ENCODE assay signal across 28 cellular contexts in the genomic region with DNA sequence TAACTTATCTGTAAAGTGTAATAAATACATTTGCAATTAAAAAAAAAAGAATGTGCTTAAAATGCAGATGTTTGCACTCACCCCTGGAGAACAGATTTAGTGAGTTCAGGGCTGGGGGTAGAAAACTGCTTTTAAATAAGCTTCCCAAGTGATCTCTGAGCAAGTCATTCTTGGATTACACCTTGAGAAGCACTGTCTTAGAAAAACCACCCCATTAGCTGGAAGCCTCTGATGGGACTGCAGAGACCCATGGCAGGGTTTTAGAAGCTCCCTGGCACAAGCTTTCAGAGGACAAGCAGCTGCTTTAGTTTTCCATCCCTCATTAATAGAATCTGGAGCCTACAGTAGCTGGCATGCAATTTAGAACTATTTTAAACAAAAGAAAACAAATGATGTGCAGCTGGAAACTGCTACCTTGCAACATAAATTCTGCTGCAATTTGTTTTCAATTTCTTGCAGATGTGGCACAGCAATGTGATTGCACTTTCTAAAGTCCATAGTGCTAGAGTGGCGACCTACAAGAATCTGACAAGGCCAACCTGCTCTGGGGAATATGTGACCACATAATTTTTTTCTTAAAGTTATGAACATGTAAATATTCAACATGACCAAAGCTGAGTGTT.
"Had no signal": no experiment of that assay in that cellular context is flagged by ENCODE, and none has a peak within 500 bp of the region (broad histone marks: within the 10 kb centered on the region; RNA-seq: fewer than 3 reads in every experiment).

No MANE protein-coding gene starts in this region.

- H3K4me1 Mint-ChIP-seq: activated CD4-positive, alpha-beta T cell treated with anti-CD3 and anti-CD28 coated beads, Interleukin-2, amount 10 ng/mL, durations not matched to agents 7 days and 5 days; activated CD8-positive, alpha-beta memory T cell treated with anti-CD3 and anti-CD28 coated beads, Interleukin-2, amount 10 ng/mL, durations not matched to agents 7 days and 5 days; mesothelial cell of epicardium; natural killer cell; stimulated activated naive CD8-positive, alpha-beta T cell treated with anti-CD3 and anti-CD28 coated beads, Interleukin-15, amount 100 ng/mL, for 72 hours had no signal

- H3K27me3 Mint-ChIP-seq: activated CD4-positive, alpha-beta T cell treated with anti-CD3 and anti-CD28 coated beads, Interleukin-2, amount 10 ng/mL, durations not matched to agents 7 days and 5 days; activated CD8-positive, alpha-beta T cell treated with anti-CD3 and anti-CD28 coated beads for 36 hours; stimulated activated naive CD8-positive, alpha-beta T cell treated with anti-CD3 and anti-CD28 coated beads, Interleukin-15, amount 100 ng/mL, for 72 hours had no signal

- H3K27ac ChIP-seq: adrenal gland, ascending aorta, brain microvascular endothelial cell, esophagus squamous epithelium, pancreas, psoas muscle, right atrium auricular region, tibial artery, WERI-Rb-1 had no signal

- H3K36me3 ChIP-seq: adrenal gland, ascending aorta, brain microvascular endothelial cell, esophagus squamous epithelium, pancreas, right atrium auricular region, tibial artery, WERI-Rb-1 had no signal

- DNase-seq: activated CD4-positive, alpha-beta T cell treated with anti-CD3 and anti-CD28 coated beads, Interleukin-2, amount 10 ng/mL, durations not matched to agents 7 days and 5 days; activated CD4-positive, CD25-positive, alpha-beta regulatory T cell treated with anti-CD3 and anti-CD28 coated beads, Interleukin-2, amount 50 U/mL, for 72 hours; activated CD8-positive, alpha-beta memory T cell treated with anti-CD3 and anti-CD28 coated beads, Interleukin-2, amount 10 ng/mL, durations not matched to agents 7 days and 5 days; activated CD8-positive, alpha-beta T cell treated with anti-CD3 and anti-CD28 coated beads for 36 hours; activated gamma-delta T cell treated with Interleukin-2 at 50 U/mL for 16 hours; activated T-cell treated with anti-CD3 and anti-CD28 coated beads for 4 hours; adrenal gland; brain microvascular endothelial cell; caudate nucleus; esophagus squamous epithelium; foreskin melanocyte; hippocampal formation; left ventricle myocardium superior; mammary epithelial cell; natural killer cell; pancreas; psoas muscle; stimulated activated CD4-positive, alpha-beta T cell treated with anti-CD3 and anti-CD28 coated beads, Interleukin-12 subunit alpha, Interleukin-12 subunit beta, amount 100 ng/mL, for 4 hours; stimulated activated naive CD8-positive, alpha-beta T cell treated with anti-CD3 and anti-CD28 coated beads, Interleukin-15, amount 100 ng/mL, for 72 hours; T-helper 1 cell; tibial artery; WERI-Rb-1 had no signal

- FAIRE-seq: colon, pancreas, TTC549 had no signal

- H3K27ac Mint-ChIP-seq: activated CD4-positive, alpha-beta T cell treated with anti-CD3 and anti-CD28 coated beads, Interleukin-2, amount 10 ng/mL, durations not matched to agents 7 days and 5 days; activated CD8-positive, alpha-beta memory T cell treated with anti-CD3 and anti-CD28 coated beads, Interleukin-2, amount 10 ng/mL, durations not matched to agents 7 days and 5 days; activated CD8-positive, alpha-beta T cell treated with anti-CD3 and anti-CD28 coated beads for 36 hours; activated naive CD4-positive, alpha-beta T cell treated with anti-CD3 and anti-CD28 coated beads, Interleukin-2, amount 50 U/mL, for 72 hours; mesothelial cell of epicardium; natural killer cell; stimulated activated naive CD8-positive, alpha-beta T cell treated with anti-CD3 and anti-CD28 coated beads, Interleukin-15, amount 100 ng/mL, for 72 hours had no signal

- H3K4me3 Mint-ChIP-seq: activated CD4-positive, alpha-beta T cell treated with anti-CD3 and anti-CD28 coated beads, Interleukin-2, amount 10 ng/mL, durations not matched to agents 7 days and 5 days; activated CD8-positive, alpha-beta memory T cell treated with anti-CD3 and anti-CD28 coated beads, Interleukin-2, amount 10 ng/mL, durations not matched to agents 7 days and 5 days; activated CD8-positive, alpha-beta T cell treated with anti-CD3 and anti-CD28 coated beads for 36 hours; mesothelial cell of epicardium; natural killer cell; stimulated activated naive CD8-positive, alpha-beta T cell treated with anti-CD3 and anti-CD28 coated beads, Interleukin-15, amount 100 ng/mL, for 72 hours had no signal

- H3K4me3 ChIP-seq: adrenal gland, ascending aorta, esophagus squamous epithelium, pancreas, psoas muscle, right atrium auricular region, tibial artery had no signal

- H3K9me3 ChIP-seq: adrenal gland, ascending aorta, esophagus squamous epithelium, pancreas, psoas muscle, right atrium auricular region, tibial artery had no signal

- H3K36me3 Mint-ChIP-seq: activated CD8-positive, alpha-beta memory T cell treated with anti-CD3 and anti-CD28 coated beads, Interleukin-2, amount 10 ng/mL, durations not matched to agents 7 days and 5 days; activated naive CD4-positive, alpha-beta T cell treated with anti-CD3 and anti-CD28 coated beads, Interleukin-2, amount 50 U/mL, for 72 hours; mesothelial cell of epicardium; natural killer cell had no signal

- H3K4me1 ChIP-seq: adrenal gland, esophagus squamous epithelium, pancreas, psoas muscle, right atrium auricular region had no signal

- H3K9me3 Mint-ChIP-seq: activated CD4-positive, alpha-beta T cell treated with anti-CD3 and anti-CD28 coated beads, Interleukin-2, amount 10 ng/mL, durations not matched to agents 7 days and 5 days; activated CD8-positive, alpha-beta T cell treated with anti-CD3 and anti-CD28 coated beads for 36 hours; activated naive CD4-positive, alpha-beta T cell treated with anti-CD3 and anti-CD28 coated beads, Interleukin-2, amount 50 U/mL, for 72 hours; mesothelial cell of epicardium; natural killer cell; stimulated activated naive CD8-positive, alpha-beta T cell treated with anti-CD3 and anti-CD28 coated beads, Interleukin-15, amount 100 ng/mL, for 72 hours had no signal

- H3K27me3 ChIP-seq: adrenal gland, ascending aorta, brain microvascular endothelial cell, pancreas, right atrium auricular region, tibial artery had no signal
